Comparison of ENCODE assay signal across 15 cellular contexts in the genomic region with DNA sequence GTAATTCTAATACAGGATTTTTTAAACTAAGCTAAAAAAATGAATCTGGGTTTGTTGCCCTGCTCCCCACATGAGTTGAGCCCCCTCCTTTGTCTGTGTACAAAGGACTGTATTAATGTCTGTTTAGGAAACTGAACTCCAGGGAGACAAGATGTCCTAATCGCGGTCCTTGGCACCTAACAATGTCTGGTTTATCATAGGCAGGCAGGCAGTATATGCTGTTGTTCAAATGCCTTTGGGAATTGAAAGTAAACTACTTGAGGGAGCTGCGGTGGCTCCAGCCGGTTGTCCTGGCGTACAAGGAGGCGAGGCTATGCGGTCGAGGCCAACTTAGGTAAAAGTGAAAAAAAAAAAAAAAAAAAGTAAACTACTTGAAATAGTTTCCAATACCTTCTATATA.
DNase-seq lines count a peak whose midpoint lies in the region; ATAC-seq lines count a peak whose summit lies in the region.
"Had no signal": no experiment of that assay in that cellular context is flagged by ENCODE, and none has a peak within 500 bp of the region (broad histone marks: within the 10 kb centered on the region; RNA-seq: fewer than 3 reads in every experiment).

No MANE protein-coding gene starts in this region.

- H3K27ac ChIP-seq in right cardiac atrium (ENCODE audit: low read length) (no peak overlapping the region), cingulate gyrus (ENCODE audit: low read depth, low read length) (peak overlapping the region; percentile 78), layer of hippocampus (ENCODE audit: low read depth, low read length) (peak overlapping the region; percentile 69)
- H3K27ac ChIP-seq: C4-2B had no signal

- H3K4me3 ChIP-seq in right cardiac atrium (ENCODE audit: low read length), result no peak overlapping the region

- peaks cover 5% of the 10 kb centered on the region for H3K4me1 ChIP-seq in right cardiac atrium (ENCODE audit: control insufficient read depth, insufficient read depth, low read length)

- no peaks in the 10 kb centered on the region for H3K27me3 ChIP-seq in right cardiac atrium (ENCODE audit: control insufficient read depth, insufficient read depth)
- no peaks in the 10 kb centered on the region for H3K27me3 ChIP-seq in layer of hippocampus (ENCODE audit: control insufficient read depth, insufficient read depth, low read length)

- DNase-seq in right cardiac atrium (peak in 1 of 3 donors; percentile 27), cardiac septum (ENCODE audit: low spot score) (no peak), C1 segment of cervical spinal cord (lab: John Stamatoyannopoulos, UW) (no peak), RPMI8226 (no peak), activated gamma-delta T cell treated with Interleukin-2 at 50 U/mL for 16 hours (no peak)
- no peak for DNase-seq in activated naive CD4-positive, alpha-beta T cell (lab: John Stamatoyannopoulos, UW)
- DNase-seq: DMS 273 treated with DMSO at 0.1 percent for 48 hours, EL, KBM-7, NCI-H1436 treated with DMSO at 0.1 percent for 48 hours, NCI-H2081 treated with DMSO at 0.1 percent for 48 hours, NCI-H774 had no signal

- 65% methylated on average over 8 of the region's 8 CpGs for WGBS in right cardiac atrium

- H3K9me3 ChIP-seq in right cardiac atrium (ENCODE audit: control insufficient read depth, low read length), result no peaks in the 10 kb centered on the region

- ATAC-seq in right cardiac atrium, result peak; percentile 21 to 34

- intact Hi-C loops in right cardiac atrium (cut with DNase I), result no loop called here
- intact Hi-C loops in cardiac septum (cut with DNase I), result no loop called here
